Comparison of ENCODE assay signal across 16 cellular contexts in genomic region chrX:288561-288991, GRCh38. TPM values are rescaled to one million over a fixed set of nuclear protein-coding genes. Genes with fewer than 3 reads are reported as not detected.
A peak's percentile ranks its signal among the peaks of the same experiment; 100 is the strongest.
DNase-seq lines count a peak whose midpoint lies in the region; ATAC-seq and TF ChIP-seq lines count a peak whose summit lies in the region.
"Had no signal": no experiment of that assay in that cellular context is flagged by ENCODE, and none has a peak within 500 bp of the region (broad histone marks: within the 10 kb centered on the region; RNA-seq: fewer than 3 reads in every experiment).

No MANE protein-coding gene starts in this region.

- H2BK120ac ChIP-seq in neuronal stem cell (ENCODE audit: low read depth, low read length): no peak overlapping the region

- H3K27me3 Mint-ChIP-seq in nephron progenitor cell (ENCODE audit: low read depth, poor library complexity): peaks cover under 1% of the 10 kb centered on the region

- no peak overlapping the region for H4K8ac ChIP-seq in neuronal stem cell (ENCODE audit: low read depth, low read length)

- H3K4me2 ChIP-seq in neuronal stem cell (ENCODE audit: insufficient read depth, low read length, poor library complexity, severe bottlenecking): no peak overlapping the region

- H2AFZ ChIP-seq in neuronal stem cell (ENCODE audit: low read length): no peak overlapping the region

- peaks cover 0 to 65% (median 19%) of the 10 kb centered on the region in 9 donors for H3K36me3 ChIP-seq in heart right ventricle
- H3K36me3 ChIP-seq in colonic mucosa: no peaks in the 10 kb centered on the region
- peaks cover 63 to 90% of the 10 kb centered on the region in 2 donors for H3K36me3 ChIP-seq in neuronal stem cell (replicated peaks in 1 of 2; ENCODE audit: control insufficient read depth in 2 of 2, insufficient read depth in 2 of 2, low read length in 2 of 2)

- no peak overlapping the region for H3K4me3 ChIP-seq in heart right ventricle
- H3K4me3 ChIP-seq in colonic mucosa: no peak overlapping the region
- peak overlapping the region in 1 of 2 donors; percentile 65 for H3K4me3 ChIP-seq in neuronal stem cell (ENCODE audit: low read length in 2 of 2)
- H3K4me3 ChIP-seq: Peyer's patch had no signal

- H3K36me3 Mint-ChIP-seq in nephron progenitor cell (ENCODE audit: low read depth): peaks cover 87% of the 10 kb centered on the region

- H2BK5ac ChIP-seq in neuronal stem cell (ENCODE audit: low read length): no peak overlapping the region

- H3K23ac ChIP-seq in neuronal stem cell (ENCODE audit: low read depth, low read length, poor library complexity): peak overlapping the region; percentile 91

- H3K4me1 ChIP-seq in heart right ventricle: peaks cover 0 to 5% (median 0%) of the 10 kb centered on the region in 9 donors
- H3K4me1 ChIP-seq in colonic mucosa: no peaks in the 10 kb centered on the region
- H3K4me1 ChIP-seq in neuronal stem cell (ENCODE audit: control insufficient read depth in 2 of 2, insufficient read depth in 1 of 2, low read depth in 1 of 2, low read length in 2 of 2): peaks cover 0 to 6% of the 10 kb centered on the region in 2 donors
- H3K4me1 ChIP-seq: Peyer's patch had no signal

- peak overlapping the region; percentile 28 for H3K18ac ChIP-seq in neuronal stem cell (ENCODE audit: low read length)

- H3K4ac ChIP-seq in neuronal stem cell (ENCODE audit: low read length): no peak overlapping the region

- TF ChIP-seq CTCF in heart right ventricle (IDR thresholded peaks at IDR 0.05) (no peak), colonic mucosa (IDR thresholded peaks at IDR 0.05) (no peak), nephron progenitor cell (IDR thresholded peaks at IDR 0.05) (no peak)

- intact Hi-C loops in cardiac septum (cut with DNase I): no loop called here
- intact Hi-C loops in heart right ventricle (cut with DNase I): no loop called here
- intact Hi-C loops in colonic mucosa (cut with DNase I): no loop called here

- no peaks in the 10 kb centered on the region for H3K27me3 ChIP-seq in heart right ventricle
- no peaks in the 10 kb centered on the region for H3K27me3 ChIP-seq in colonic mucosa
- no peaks in the 10 kb centered on the region for H3K27me3 ChIP-seq in neuronal stem cell (ENCODE audit: control insufficient read depth in 3 of 3, insufficient read depth in 3 of 3, low read depth in 1 of 3, low read length in 3 of 3)
- H3K27me3 ChIP-seq: Peyer's patch had no signal

- no peak overlapping the region for H2BK15ac ChIP-seq in neuronal stem cell (ENCODE audit: low read length)

- ATAC-seq in heart right ventricle: no peak

- H3K14ac ChIP-seq in neuronal stem cell (ENCODE audit: low read length): no peak overlapping the region

- H3K9me3 ChIP-seq in heart right ventricle (peaks cover 0 to 6% (median 0%) of the 10 kb centered on the region in 11 donors), colonic mucosa (no peaks in the 10 kb centered on the region), neuronal stem cell (replicated peaks in 1 of 2; ENCODE audit: control insufficient read depth in 2 of 2, insufficient read depth in 1 of 2, low read depth in 1 of 2, low read length in 2 of 2) (peaks cover 18% of the 10 kb centered on the region in 2 donors)
- H3K9me3 ChIP-seq: Peyer's patch had no signal

- peaks cover 16% of the 10 kb centered on the region for H3K4me1 Mint-ChIP-seq in nephron progenitor cell

- H3K4me3 Mint-ChIP-seq in nephron progenitor cell: no peak overlapping the region
- H3K4me3 Mint-ChIP-seq: H9 had no signal

- no peak overlapping the region for H3K27ac ChIP-seq in heart right ventricle
- no peak overlapping the region for H3K27ac ChIP-seq in colonic mucosa
- H3K27ac ChIP-seq in neuronal stem cell (replicated peaks; ENCODE audit: low read length): no peak overlapping the region
- H3K27ac ChIP-seq: Peyer's patch had no signal

- H3K27ac Mint-ChIP-seq in nephron progenitor cell: no peak overlapping the region

- H3K9me3 Mint-ChIP-seq in nephron progenitor cell: peaks cover 18% of the 10 kb centered on the region

- peaks cover 22% of the 10 kb centered on the region for H3K79me1 ChIP-seq in neuronal stem cell (ENCODE audit: low read depth, low read length)

- WGBS in heart right ventricle, 2 donors: 97% methylated on average over 25 of the region's 25 CpGs
- no CpG with 5 or more reads among the region's 25 CpGs for WGBS in neuronal stem cell (ENCODE audit: extremely low coverage in 2 of 2, insufficient read length in 2 of 2, insufficient replicate concordance in 1 of 2), 2 donors

- DNase-seq in cardiac septum (ENCODE audit: low spot score) (peak; percentile 67), heart right ventricle (no peak), colonic mucosa (peak; percentile 14), neuronal stem cell (ENCODE audit: low spot score) (no peak), ureter (ENCODE audit: low spot score) (peak; percentile 40), NCI-H510A treated with DMSO at 0.1 percent for 48 hours (lab: John Stamatoyannopoulos, UW) (no peak), putamen (ENCODE audit: low spot score) (no peak), nephron progenitor cell (no peak)
- DNase-seq: AML-193, DMS79, H9, MV-4-11, NCI-H1417 treated with DMSO at 0.1 percent for 48 hours, NCI-H2029, NCI-H510A, Peyer's patch had no signal

- H3K9ac ChIP-seq in colonic mucosa (ENCODE audit: low read depth in 2 of 2, low read length in 2 of 2) (no peak overlapping the region), neuronal stem cell (ENCODE audit: low read depth, low read length, poor library complexity) (no peak overlapping the region)

- no peak overlapping the region for H4K91ac ChIP-seq in neuronal stem cell (ENCODE audit: low read depth, low read length, poor library complexity)

- H2BK12ac ChIP-seq in neuronal stem cell (ENCODE audit: low read length): no peak overlapping the region

- H2AK5ac ChIP-seq in neuronal stem cell (ENCODE audit: low read depth, low read length): no peak overlapping the region

RNA-seq across cellular contexts. Expression of gene PLCXD1, which starts 7.4 kb away (rescaled TPM):
- total RNA-seq in cardiac septum (3.4 TPM), heart right ventricle (1 to 10 TPM; 1.9 to 6.5 (median 2.7) TPM), colonic mucosa (10 to 100 TPM; 11.0 to 23.8 TPM), ureter (15.1 TPM)
- polyA plus RNA-seq in heart right ventricle: 10 to 100 TPM in 1 of 2 donors, 1 to 10 TPM in 1; 3.0 to 19.9 TPM
- polyA plus RNA-seq in neuronal stem cell (2013, experiment 1 of 2): 32.6 TPM
- polyA plus RNA-seq in neuronal stem cell (2013, experiment 2 of 2): 33.7 TPM

RNA-seq across cellular contexts. Expression of gene GTPBP6, which starts 30.0 kb away (rescaled TPM):
- total RNA-seq in cardiac septum (35.3 TPM), heart right ventricle (10 to 100 TPM; 29.8 to 55.4 (median 46.3) TPM), colonic mucosa (10 to 100 TPM; 44.4 to 81.1 TPM), ureter (57.5 TPM)
- 100 to 1,000 TPM in 1 of 2 donors, 10 to 100 TPM in 1; 44.0 to 103 TPM for polyA plus RNA-seq in heart right ventricle
- 42.2 TPM for polyA plus RNA-seq in neuronal stem cell (2013, experiment 1 of 2)
- polyA plus RNA-seq in neuronal stem cell (2013, experiment 2 of 2): 42.0 TPM

Comparison
In these comparisons a context has a peak if more than half of its experiments do, and no peak if none do; other contexts are left out.
1. DNase-seq: peak in cardiac septum (single experiment), colonic mucosa (single experiment) and ureter (single experiment); none in heart right ventricle (0 of 2), neuronal stem cell (single experiment), NCI-H510A treated with DMSO at 0.1 percent for 48 hours (single experiment), putamen (single experiment) and nephron progenitor cell (single experiment).